Comparison of ENCODE assay signal across 9 cellular contexts in the genomic region with DNA sequence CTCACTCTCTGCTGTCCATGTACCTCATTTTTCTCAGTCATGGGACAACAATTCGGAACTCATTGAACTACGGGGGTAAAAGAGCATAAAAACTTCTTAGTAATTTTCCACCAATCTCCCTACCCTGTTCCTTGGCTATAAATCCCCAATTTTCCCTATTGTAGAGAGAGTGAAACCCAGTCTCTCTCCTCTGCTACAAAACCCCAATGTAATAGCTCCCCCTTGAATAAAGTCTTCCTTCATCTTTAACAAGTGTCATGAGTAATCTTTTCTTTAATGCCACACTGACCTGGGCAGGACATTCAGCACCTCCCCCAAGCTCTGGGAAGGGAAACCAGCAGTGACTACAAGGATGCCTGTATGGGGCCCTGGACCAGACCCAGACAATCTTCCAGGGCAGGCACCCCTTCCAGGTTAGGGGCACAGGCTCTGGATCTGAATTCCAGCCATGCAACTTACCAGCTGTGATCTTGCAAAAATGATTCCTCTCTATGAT. TPM values are rescaled to one million over a fixed set of nuclear protein-coding genes. Genes with fewer than 3 reads are reported as not detected.
DNase-seq lines count a peak whose midpoint lies in the region; ATAC-seq lines count a peak whose summit lies in the region.
"Had no signal": no experiment of that assay in that cellular context is flagged by ENCODE, and none has a peak within 500 bp of the region (broad histone marks: within the 10 kb centered on the region; RNA-seq: fewer than 3 reads in every experiment).

No MANE protein-coding gene starts in this region.

- H3K27ac ChIP-seq in caudate nucleus (ENCODE audit: low read depth, low read length), result peak overlapping the region; percentile 56

- intact Hi-C loops in Right ventricle myocardium superior (cut with DNase I) (no loop called here), cardiac septum (cut with DNase I) (no loop called here)

- H3K27me3 ChIP-seq in MG63, result no peaks in the 10 kb centered on the region

- no peaks in the 10 kb centered on the region for H3K36me3 Mint-ChIP-seq in natural killer cell treated with Interleukin-12 subunit alpha and Interleukin-12 subunit beta and Interleukin-15 and Interleukin-18, amount 100 ng/mL, for 72 hours

- no peaks in the 10 kb centered on the region for H3K27me3 Mint-ChIP-seq in natural killer cell treated with Interleukin-12 subunit alpha and Interleukin-12 subunit beta and Interleukin-15 and Interleukin-18, amount 100 ng/mL, for 72 hours

- H3K9me3 Mint-ChIP-seq in natural killer cell treated with Interleukin-12 subunit alpha and Interleukin-12 subunit beta and Interleukin-15 and Interleukin-18, amount 100 ng/mL, for 72 hours, result no peaks in the 10 kb centered on the region

- no peaks in the 10 kb centered on the region for H3K9me3 ChIP-seq in MG63

- ATAC-seq in Right ventricle myocardium superior (ENCODE audit: poor library complexity), result peak; percentile 14
- no peak for ATAC-seq in natural killer cell treated with Interleukin-12 subunit alpha and Interleukin-12 subunit beta and Interleukin-15 and Interleukin-18, amount 100 ng/mL, for 72 hours
- ATAC-seq in GM19023 (IDR thresholded peaks at IDR 0.05; ENCODE audit: unreplicated experiment), result no peak

- H3K4me1 Mint-ChIP-seq in natural killer cell treated with Interleukin-12 subunit alpha and Interleukin-12 subunit beta and Interleukin-15 and Interleukin-18, amount 100 ng/mL, for 72 hours (ENCODE audit: low read depth in 2 of 2), result peaks cover 37 to 42% of the 10 kb centered on the region in 2 donors

- peak overlapping the region; percentile 20 for H3K4me3 ChIP-seq in MG63

- peak overlapping the region; percentile 94 to 99 for H3K27ac Mint-ChIP-seq in natural killer cell treated with Interleukin-12 subunit alpha and Interleukin-12 subunit beta and Interleukin-15 and Interleukin-18, amount 100 ng/mL, for 72 hours

- H3K4me3 Mint-ChIP-seq in natural killer cell treated with Interleukin-12 subunit alpha and Interleukin-12 subunit beta and Interleukin-15 and Interleukin-18, amount 100 ng/mL, for 72 hours, result peak overlapping the region; percentile 90

- no peak for DNase-seq in Right ventricle myocardium superior
- no peak for DNase-seq in cardiac septum (ENCODE audit: low spot score)
- peak; percentile 53 for DNase-seq in MG63
- DNase-seq in caudate nucleus (lab: John Stamatoyannopoulos, UW), result no peak
- no peak for DNase-seq in natural killer cell treated with Interleukin-12 subunit alpha and Interleukin-12 subunit beta and Interleukin-15 and Interleukin-18, amount 100 ng/mL, for 72 hours (ENCODE audit: low spot score)
- no peak for DNase-seq in SIG-M5 (lab: John Stamatoyannopoulos, UW)
- DNase-seq in DMS 273 treated with DMSO at 0.1 percent for 48 hours (lab: John Stamatoyannopoulos, UW), result no peak

- no peaks in the 10 kb centered on the region for H3K36me3 ChIP-seq in MG63

RNA-seq across cellular contexts. Expression of a gene that starts 10.2 kb away (rescaled TPM):
- total RNA-seq in Right ventricle myocardium superior, result 1,143 TPM
- total RNA-seq in cardiac septum, result 1,014 TPM
- total RNA-seq in MG63 (2014; rRNA removed; shearing (Covaris generic); ENCODE audit: low replicate concordance), result 42.2 and 90.7 TPM in 2 replicates
- total RNA-seq in natural killer cell treated with Interleukin-12 subunit alpha and Interleukin-12 subunit beta and Interleukin-15 and Interleukin-18, amount 100 ng/mL, for 72 hours, result 1,000 to 10,000 TPM; 1,047 to 1,473 TPM

RNA-seq across cellular contexts. Expression of a gene that starts 33.7 kb away (rescaled TPM):
- total RNA-seq in Right ventricle myocardium superior (not detected), cardiac septum (not detected)
- total RNA-seq in MG63 (2014; rRNA removed; shearing (Covaris generic); ENCODE audit: low replicate concordance), result not detected in 2 replicates
- not detected for total RNA-seq in natural killer cell treated with Interleukin-12 subunit alpha and Interleukin-12 subunit beta and Interleukin-15 and Interleukin-18, amount 100 ng/mL, for 72 hours
- total RNA-seq: glomerular endothelial cell had no signal

RNA-seq across cellular contexts. Expression of a gene that starts 54.1 kb away (rescaled TPM):
- total RNA-seq in Right ventricle myocardium superior (not detected), cardiac septum (not detected)
- total RNA-seq in MG63 (2014; rRNA removed; shearing (Covaris generic); ENCODE audit: low replicate concordance), result not detected in 2 replicates
- total RNA-seq in natural killer cell treated with Interleukin-12 subunit alpha and Interleukin-12 subunit beta and Interleukin-15 and Interleukin-18, amount 100 ng/mL, for 72 hours, result not detected

RNA-seq across cellular contexts. Expression of a gene that starts 56.0 kb away (rescaled TPM):
- total RNA-seq in Right ventricle myocardium superior (not detected), cardiac septum (0.08 TPM)
- not detected in 2 replicates for total RNA-seq in MG63 (2014; rRNA removed; shearing (Covaris generic); ENCODE audit: low replicate concordance)
- not detected for total RNA-seq in natural killer cell treated with Interleukin-12 subunit alpha and Interleukin-12 subunit beta and Interleukin-15 and Interleukin-18, amount 100 ng/mL, for 72 hours

Comparison
In these comparisons a context has a peak if more than half of its experiments do, and no peak if none do; other contexts are left out.
1. RNA of a gene that starts 10.2 kb away (total RNA-seq): 1,047 to 1,473 TPM in natural killer cell treated with Interleukin-12 subunit alpha and Interleukin-12 subunit beta and Interleukin-15 and Interleukin-18, amount 100 ng/mL, for 72 hours, 1,143 TPM in Right ventricle myocardium superior (single experiment) and 1,014 TPM in cardiac septum (single experiment); 42.2 to 90.7 TPM in MG63; every median in the first group is over 10 times any median in the second.